In genomic region chr3:57434041-57434440, GRCh38 we compare ENCODE assay signal across 8 cellular contexts.
DNase-seq lines count a peak whose midpoint lies in the region; ATAC-seq and TF ChIP-seq lines count a peak whose summit lies in the region.

No MANE protein-coding gene starts in this region.

- no peaks in the 10 kb centered on the region for H3K9me2 ChIP-seq in HCT116 (ENCODE audit: insufficient read depth)

- no peak overlapping the region for H3K9ac ChIP-seq in HCT116 (ENCODE audit: low read length)

- H3K4me1 Mint-ChIP-seq in glutamatergic neuron (ENCODE audit: low read depth, unreplicated experiment): no peaks in the 10 kb centered on the region

- intact Hi-C loops in HCT116 (cut with micrococcal nuclease): loop anchor here (1.0 to 2.0 kb wide), 3 partner anchors 37 to 333 kb away; no protein-coding TSS in a partner anchor

- no peak overlapping the region for H3K4me3 Mint-ChIP-seq in glutamatergic neuron (ENCODE audit: unreplicated experiment)

- no peaks in the 10 kb centered on the region for H3K27me3 Mint-ChIP-seq in glutamatergic neuron (ENCODE audit: unreplicated experiment)

- CTCF ChIA-PET in HCT116 (lab: Charles Lee): interaction anchor here (0.9 to 1.8 kb wide), 9 partner anchors 9 to 264 kb away, joined by 3 to 12 read pairs (median 4); no protein-coding TSS in a partner anchor

- H3K36me3 Mint-ChIP-seq in glutamatergic neuron (ENCODE audit: unreplicated experiment): no peaks in the 10 kb centered on the region

- no peak overlapping the region for H3K4me2 ChIP-seq in HCT116 (ENCODE audit: low read length)

- H3K79me2 ChIP-seq in HCT116 (ENCODE audit: insufficient read depth, low read length): no peaks in the 10 kb centered on the region

- H3K36me3 ChIP-seq in HCT116 (ENCODE audit: control insufficient read depth in 1 of 2, insufficient read depth in 2 of 2, low read length in 2 of 2): no peaks in the 10 kb centered on the region
- H3K36me3 ChIP-seq in RWPE2 (ENCODE audit: low read depth): no peaks in the 10 kb centered on the region

- no peak for TF ChIP-seq POLR2A in HCT116 (IDR thresholded peaks at IDR 0.05; ENCODE audit: borderline replicate concordance, extremely low read depth, insufficient read depth, insufficient read length)

- TF ChIP-seq CTCF in HCT116 (IDR thresholded peaks at IDR 0.05 in 2 of 3, conservative IDR thresholded peaks at IDR 0.05 in 1 of 3; ENCODE audit: borderline replicate concordance in 1 of 3, insufficient read depth in 1 of 3, low read depth in 2 of 3, low read length in 2 of 3) (peak; percentile 53 to 64 (median 63); a peak in 5 of 6 replicates), RWPE2 (IDR thresholded peaks at IDR 0.05; ENCODE audit: poor library complexity, severe bottlenecking) (peak; percentile 67), glutamatergic neuron (IDR thresholded peaks at IDR 0.05; ENCODE audit: partially characterized antibody, unreplicated experiment) (peak; percentile 66)

- H3K27ac ChIP-seq in HCT116 (ENCODE audit: low read depth, low read length) (no peak overlapping the region), RWPE2 (ENCODE audit: poor library complexity, severe bottlenecking) (no peak overlapping the region)

- POLR2A ChIA-PET in HCT116 (lab: Charles Lee): interaction anchor here (1.1 to 1.2 kb wide), 2 partner anchors 11 to 56 kb away, joined by 3 to 5 read pairs; no protein-coding TSS in a partner anchor

- no peak overlapping the region for H3K27ac Mint-ChIP-seq in glutamatergic neuron (ENCODE audit: unreplicated experiment)

- no peaks in the 10 kb centered on the region for H3K9me3 ChIP-seq in HCT116 (ENCODE audit: control insufficient read depth in 1 of 2, insufficient read depth in 1 of 2, low read depth in 1 of 2, low read length in 2 of 2)
- H3K9me3 ChIP-seq in RWPE2 (ENCODE audit: severe bottlenecking): no peaks in the 10 kb centered on the region

- RAD21 ChIA-PET in HCT116 (lab: Charles Lee; ENCODE audit: low non-redundant PET in 1 of 2, low total read pairs in 2 of 2, uncharacterized antibody in 2 of 2, unreplicated experiment in 2 of 2): interaction anchor here in 1 of 2 experiments (0.6 kb wide), 1 partner anchor 27 kb away, joined by 5 read pairs; no protein-coding TSS in a partner anchor

- H3K4me1 ChIP-seq in HCT116 (ENCODE audit: control insufficient read depth in 1 of 2, insufficient read depth in 2 of 2, low read length in 2 of 2) (no peaks in the 10 kb centered on the region), RWPE2 (ENCODE audit: insufficient read depth, poor library complexity, severe bottlenecking) (no peaks in the 10 kb centered on the region)

- H3K9me3 Mint-ChIP-seq in glutamatergic neuron (ENCODE audit: unreplicated experiment): no peaks in the 10 kb centered on the region

- peak; percentile 70 for TF ChIP-seq RAD21 in HCT116 (IDR thresholded peaks at IDR 0.05; ENCODE audit: low read depth)

- ATAC-seq in HCT116 (peak; percentile 96), RWPE2 (ENCODE audit: low read depth) (peak; percentile 78; the same call in 2 of the 3 replicates), GM21447 (IDR thresholded peaks at IDR 0.05; ENCODE audit: unreplicated experiment) (no peak), GM19035 (IDR thresholded peaks at IDR 0.05; ENCODE audit: unreplicated experiment) (no peak)

- peak overlapping the region; percentile 70 for H2AFZ ChIP-seq in HCT116 (ENCODE audit: low read depth, low read length, poor library complexity, severe bottlenecking)

- peak; percentile 27 for DNase-seq in AG08396 (ENCODE audit: low spot score)
- DNase-seq in HCT116 (ENCODE audit: low read depth, low spot score): peak; percentile 62
- no peak for DNase-seq in RWPE2 (ENCODE audit: low spot score)
- no peak for DNase-seq in glutamatergic neuron
- DNase-seq in C1 segment of cervical spinal cord (lab: John Stamatoyannopoulos, UW): no peak
- DNase-seq in OCI-M2 (lab: John Stamatoyannopoulos, UW; ENCODE audit: unreplicated experiment): no peak

- no TSS peak for BruUV-seq in HCT116 (replicated peaks; lab: Mats Ljungman, UMichigan)

- H3K27me3 ChIP-seq in HCT116 (ENCODE audit: insufficient read depth, low read length) (no peaks in the 10 kb centered on the region), RWPE2 (ENCODE audit: insufficient read depth, poor library complexity, severe bottlenecking) (no peaks in the 10 kb centered on the region)

- H3K4me3 ChIP-seq in HCT116 (replicated peaks in 1 of 2; ENCODE audit: low read depth in 1 of 2, low read length in 2 of 2) (no peak overlapping the region), RWPE2 (ENCODE audit: severe bottlenecking) (no peak overlapping the region)

- no peaks in the 10 kb centered on the region for H4K20me1 ChIP-seq in HCT116 (ENCODE audit: insufficient read depth)

TF ChIP-seq in HCT116, 20 proteins besides CTCF, POLR2A, EP300 and RAD21:
- TF ChIP-seq ZBTB33 (IDR thresholded peaks at IDR 0.05; ENCODE audit: extremely low read depth, insufficient replicate concordance, low read length): no peak
- no peak for TF ChIP-seq JUND (IDR thresholded peaks at IDR 0.05)
- no peak for TF ChIP-seq FOSL1 (IDR thresholded peaks at IDR 0.05; ENCODE audit: low read depth)
- TF ChIP-seq CEBPB (IDR thresholded peaks at IDR 0.05; ENCODE audit: low read depth): no peak
- no peak for TF ChIP-seq TCF7L2 (IDR thresholded peaks at IDR 0.05; ENCODE audit: borderline replicate concordance, extremely low read depth, insufficient read depth, insufficient read length)
- no peak for TF ChIP-seq SIN3A (IDR thresholded peaks at IDR 0.05; ENCODE audit: low read depth)
- TF ChIP-seq EGR1 (IDR thresholded peaks at IDR 0.05; ENCODE audit: low read depth): no peak
- TF ChIP-seq SRF (IDR thresholded peaks at IDR 0.05; ENCODE audit: low read depth): no peak
- no peak for TF ChIP-seq SP1 (IDR thresholded peaks at IDR 0.05; ENCODE audit: low read depth)
- TF ChIP-seq REST (IDR thresholded peaks at IDR 0.05; ENCODE audit: low read depth): no peak
- no peak for TF ChIP-seq ZFX (IDR thresholded peaks at IDR 0.05)
- no peak for TF ChIP-seq EZH2phosphoT487 (IDR thresholded peaks at IDR 0.05; ENCODE audit: borderline replicate concordance)
- TF ChIP-seq CBX3 (IDR thresholded peaks at IDR 0.05; ENCODE audit: low read depth): no peak; the same call in 1 of the 2 replicates
- no peak for TF ChIP-seq YY1 (IDR thresholded peaks at IDR 0.05; ENCODE audit: extremely low read depth, insufficient replicate concordance, low read depth, low read length)
- TF ChIP-seq ELF1 (IDR thresholded peaks at IDR 0.05; ENCODE audit: borderline replicate concordance, low read depth): no peak
- TF ChIP-seq ZNF274 (IDR thresholded peaks at IDR 0.05; ENCODE audit: low read depth, low read length): no peak
- no peak for TF ChIP-seq MAX (IDR thresholded peaks at IDR 0.05)
- TF ChIP-seq POLR2AphosphoS5 (IDR thresholded peaks at IDR 0.05; ENCODE audit: low read depth, low read length): no peak
- no peak for TF ChIP-seq EZH2 (IDR thresholded peaks at IDR 0.05)
TF ChIP-seq in HCT116: peak in this region for 0.

Comparison
In these comparisons a context has a peak if more than half of its experiments do, and no peak if none do; other contexts are left out.
1. DNase-seq: peak in AG08396 (single experiment) and HCT116 (single experiment); none in RWPE2 (single experiment), glutamatergic neuron (single experiment), C1 segment of cervical spinal cord (0 of 14) and OCI-M2 (single experiment).
2. ATAC-seq: peak in HCT116 (single experiment) and RWPE2 (single experiment); none in GM21447 (single experiment) and GM19035 (single experiment).
3. Peak in every context shown above with its lines, with median percentiles within 50 percentile points of each other: CTCF ChIP-seq.